ENCODE assay signal across 8 cellular contexts in genomic region chr14:63543826-63544320, GRCh38. TPM values are rescaled to one million over a fixed set of nuclear protein-coding genes. Genes with fewer than 3 reads are reported as not detected.
A peak's percentile ranks its signal among the peaks of the same experiment; 100 is the strongest.
DNase-seq lines count a peak whose midpoint lies in the region; ATAC-seq and TF ChIP-seq lines count a peak whose summit lies in the region.

No MANE protein-coding gene starts in this region.

- ATAC-seq in GM18511 (IDR thresholded peaks at IDR 0.05; ENCODE audit: unreplicated experiment): peak; percentile 31
- peak; percentile 32 for ATAC-seq in HG02571 (IDR thresholded peaks at IDR 0.05; ENCODE audit: unreplicated experiment)
- peak; percentile 26 for ATAC-seq in omental fat pad (ENCODE audit: low FRiP score)

- intact Hi-C loops in posterior cingulate gyrus (cut with DNase I): loop anchor here (1.0 kb wide), 3 partner anchors 98 to 183 kb away; no protein-coding TSS in a partner anchor

- TF ChIP-seq CTCF in epithelial cell of proximal tubule (conservative IDR thresholded peaks at IDR 0.05; ENCODE audit: low read depth, low read length) (no peak), omental fat pad (IDR thresholded peaks at IDR 0.05) (no peak)

- DNase-seq in RKO (ENCODE audit: low spot score) (peak; percentile 23), epithelial cell of proximal tubule (ENCODE audit: low read depth) (no peak), omental fat pad (ENCODE audit: low spot score) (peak; percentile 26), posterior cingulate gyrus (no peak), NCI-H128 (lab: John Stamatoyannopoulos, UW; ENCODE audit: unreplicated experiment) (no peak)
- no peak for DNase-seq in stimulated activated CD8-positive, alpha-beta memory T cell treated with anti-CD3 and anti-CD28 coated beads, Interleukin-4, amount 100 ng/mL, for 48 hours

- H3K4me3 ChIP-seq in epithelial cell of proximal tubule (ENCODE audit: low read depth, low read length): peak overlapping the region; percentile 99

RNA-seq across cellular contexts. Expression of gene PPP2R5E, which starts 0.7 kb away (rescaled TPM):
- total RNA-seq in epithelial cell of proximal tubule (13.3 and 18.2 TPM in 2 replicates), omental fat pad (10 to 100 TPM; 17.0 to 23.3 (median 21.0) TPM)

Comparison
In these comparisons a context has a peak if more than half of its experiments do, and no peak if none do; other contexts are left out.
1. DNase-seq: peak in RKO (single experiment) and omental fat pad (single experiment); none in epithelial cell of proximal tubule (single experiment), posterior cingulate gyrus (0 of 10), NCI-H128 (single experiment) and stimulated activated CD8-positive, alpha-beta memory T cell treated with anti-CD3 and anti-CD28 coated beads, Interleukin-4, amount 100 ng/mL, for 48 hours (single experiment).
2. Peak in every context shown above with its lines, with median percentiles within 50 percentile points of each other: ATAC-seq.